In the genomic region with DNA sequence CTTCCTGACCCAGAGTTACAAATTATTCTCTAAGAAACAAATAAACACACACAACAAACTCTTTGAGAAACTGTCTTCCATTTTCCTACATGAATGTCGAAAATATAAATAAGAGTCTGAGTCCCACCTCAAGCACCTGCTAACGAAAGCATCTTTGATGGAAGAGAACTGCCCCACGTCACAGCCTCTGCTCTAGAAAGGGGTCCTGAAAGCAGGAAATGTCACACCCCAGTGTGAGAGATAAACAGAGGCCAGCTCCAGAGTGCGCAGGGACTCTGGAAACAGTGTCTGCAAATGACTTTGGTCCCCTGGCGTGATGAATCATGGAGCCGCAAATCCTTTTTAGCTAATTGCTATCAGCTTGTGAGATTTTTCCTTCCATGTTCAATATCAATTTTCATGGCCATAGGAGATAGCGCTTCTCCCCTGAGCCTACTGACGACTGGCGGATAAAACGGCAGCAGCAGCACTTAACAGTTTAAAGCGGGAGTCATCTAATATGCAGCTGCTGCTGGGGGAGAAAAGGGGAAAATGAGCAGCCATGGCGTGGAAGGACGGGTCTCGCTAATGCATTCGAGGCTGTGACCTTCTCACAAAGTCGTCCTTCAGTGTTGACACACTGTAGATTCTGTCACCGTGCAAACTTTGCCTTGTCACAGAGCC, we compare ENCODE assay signal across 1 cellular context.
TF ChIP-seq lines count a peak whose summit lies in the region.

No MANE protein-coding gene starts in this region.

TF ChIP-seq in GM23338, 12 proteins besides CTCF, POLR2A, EP300 and RAD21:
- no peak for TF ChIP-seq STAT1 (IDR thresholded peaks at IDR 0.05; ENCODE audit: unreplicated experiment)
- TF ChIP-seq, protein P1, sequence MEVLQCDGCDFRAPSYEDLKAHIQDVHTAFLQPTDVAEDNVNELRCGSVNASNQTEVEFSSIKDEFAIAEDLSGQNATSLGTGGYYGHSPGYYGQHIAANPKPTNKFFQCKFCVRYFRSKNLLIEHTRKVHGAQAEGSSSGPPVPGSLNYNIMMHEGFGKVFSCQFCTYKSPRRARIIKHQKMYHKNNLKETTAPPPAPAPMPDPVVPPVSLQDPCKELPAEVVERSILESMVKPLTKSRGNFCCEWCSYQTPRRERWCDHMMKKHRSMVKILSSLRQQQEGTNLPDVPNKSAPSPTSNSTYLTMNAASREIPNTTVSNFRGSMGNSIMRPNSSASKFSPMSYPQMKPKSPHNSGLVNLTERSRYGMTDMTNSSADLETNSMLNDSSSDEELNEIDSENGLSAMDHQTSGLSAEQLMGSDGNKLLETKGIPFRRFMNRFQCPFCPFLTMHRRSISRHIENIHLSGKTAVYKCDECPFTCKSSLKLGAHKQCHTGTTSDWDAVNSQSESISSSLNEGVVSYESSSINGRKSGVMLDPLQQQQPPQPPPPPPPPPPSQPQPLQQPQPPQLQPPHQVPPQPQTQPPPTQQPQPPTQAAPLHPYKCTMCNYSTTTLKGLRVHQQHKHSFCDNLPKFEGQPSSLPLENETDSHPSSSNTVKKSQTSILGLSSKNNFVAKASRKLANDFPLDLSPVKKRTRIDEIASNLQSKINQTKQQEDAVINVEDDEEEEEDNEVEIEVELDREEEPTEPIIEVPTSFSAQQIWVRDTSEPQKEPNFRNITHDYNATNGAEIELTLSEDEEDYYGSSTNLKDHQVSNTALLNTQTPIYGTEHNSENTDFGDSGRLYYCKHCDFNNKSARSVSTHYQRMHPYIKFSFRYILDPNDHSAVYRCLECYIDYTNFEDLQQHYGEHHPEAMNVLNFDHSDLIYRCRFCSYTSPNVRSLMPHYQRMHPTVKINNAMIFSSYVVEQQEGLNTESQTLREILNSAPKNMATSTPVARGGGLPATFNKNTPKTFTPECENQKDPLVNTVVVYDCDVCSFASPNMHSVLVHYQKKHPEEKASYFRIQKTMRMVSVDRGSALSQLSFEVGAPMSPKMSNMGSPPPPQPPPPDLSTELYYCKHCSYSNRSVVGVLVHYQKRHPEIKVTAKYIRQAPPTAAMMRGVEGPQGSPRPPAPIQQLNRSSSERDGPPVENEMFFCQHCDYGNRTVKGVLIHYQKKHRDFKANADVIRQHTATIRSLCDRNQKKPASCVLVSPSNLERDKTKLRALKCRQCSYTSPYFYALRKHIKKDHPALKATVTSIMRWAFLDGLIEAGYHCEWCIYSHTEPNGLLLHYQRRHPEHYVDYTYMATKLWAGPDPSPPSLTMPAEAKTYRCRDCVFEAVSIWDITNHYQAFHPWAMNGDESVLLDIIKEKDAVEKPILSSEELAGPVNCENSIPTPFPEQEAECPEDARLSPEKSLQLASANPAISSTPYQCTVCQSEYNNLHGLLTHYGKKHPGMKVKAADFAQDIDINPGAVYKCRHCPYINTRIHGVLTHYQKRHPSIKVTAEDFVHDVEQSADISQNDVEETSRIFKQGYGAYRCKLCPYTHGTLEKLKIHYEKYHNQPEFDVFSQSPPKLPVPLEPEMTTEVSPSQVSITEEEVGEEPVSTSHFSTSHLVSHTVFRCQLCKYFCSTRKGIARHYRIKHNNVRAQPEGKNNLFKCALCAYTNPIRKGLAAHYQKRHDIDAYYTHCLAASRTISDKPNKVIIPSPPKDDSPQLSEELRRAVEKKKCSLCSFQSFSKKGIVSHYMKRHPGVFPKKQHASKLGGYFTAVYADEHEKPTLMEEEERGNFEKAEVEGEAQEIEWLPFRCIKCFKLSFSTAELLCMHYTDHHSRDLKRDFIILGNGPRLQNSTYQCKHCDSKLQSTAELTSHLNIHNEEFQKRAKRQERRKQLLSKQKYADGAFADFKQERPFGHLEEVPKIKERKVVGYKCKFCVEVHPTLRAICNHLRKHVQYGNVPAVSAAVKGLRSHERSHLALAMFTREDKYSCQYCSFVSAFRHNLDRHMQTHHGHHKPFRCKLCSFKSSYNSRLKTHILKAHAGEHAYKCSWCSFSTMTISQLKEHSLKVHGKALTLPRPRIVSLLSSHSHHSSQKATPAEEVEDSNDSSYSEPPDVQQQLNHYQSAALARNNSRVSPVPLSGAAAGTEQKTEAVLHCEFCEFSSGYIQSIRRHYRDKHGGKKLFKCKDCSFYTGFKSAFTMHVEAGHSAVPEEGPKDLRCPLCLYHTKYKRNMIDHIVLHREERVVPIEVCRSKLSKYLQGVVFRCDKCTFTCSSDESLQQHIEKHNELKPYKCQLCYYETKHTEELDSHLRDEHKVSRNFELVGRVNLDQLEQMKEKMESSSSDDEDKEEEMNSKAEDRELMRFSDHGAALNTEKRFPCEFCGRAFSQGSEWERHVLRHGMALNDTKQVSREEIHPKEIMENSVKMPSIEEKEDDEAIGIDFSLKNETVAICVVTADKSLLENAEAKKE (CRISPR knock-in tag; IDR thresholded peaks at IDR 0.05) = no peak
- TF ChIP-seq, protein P2, sequence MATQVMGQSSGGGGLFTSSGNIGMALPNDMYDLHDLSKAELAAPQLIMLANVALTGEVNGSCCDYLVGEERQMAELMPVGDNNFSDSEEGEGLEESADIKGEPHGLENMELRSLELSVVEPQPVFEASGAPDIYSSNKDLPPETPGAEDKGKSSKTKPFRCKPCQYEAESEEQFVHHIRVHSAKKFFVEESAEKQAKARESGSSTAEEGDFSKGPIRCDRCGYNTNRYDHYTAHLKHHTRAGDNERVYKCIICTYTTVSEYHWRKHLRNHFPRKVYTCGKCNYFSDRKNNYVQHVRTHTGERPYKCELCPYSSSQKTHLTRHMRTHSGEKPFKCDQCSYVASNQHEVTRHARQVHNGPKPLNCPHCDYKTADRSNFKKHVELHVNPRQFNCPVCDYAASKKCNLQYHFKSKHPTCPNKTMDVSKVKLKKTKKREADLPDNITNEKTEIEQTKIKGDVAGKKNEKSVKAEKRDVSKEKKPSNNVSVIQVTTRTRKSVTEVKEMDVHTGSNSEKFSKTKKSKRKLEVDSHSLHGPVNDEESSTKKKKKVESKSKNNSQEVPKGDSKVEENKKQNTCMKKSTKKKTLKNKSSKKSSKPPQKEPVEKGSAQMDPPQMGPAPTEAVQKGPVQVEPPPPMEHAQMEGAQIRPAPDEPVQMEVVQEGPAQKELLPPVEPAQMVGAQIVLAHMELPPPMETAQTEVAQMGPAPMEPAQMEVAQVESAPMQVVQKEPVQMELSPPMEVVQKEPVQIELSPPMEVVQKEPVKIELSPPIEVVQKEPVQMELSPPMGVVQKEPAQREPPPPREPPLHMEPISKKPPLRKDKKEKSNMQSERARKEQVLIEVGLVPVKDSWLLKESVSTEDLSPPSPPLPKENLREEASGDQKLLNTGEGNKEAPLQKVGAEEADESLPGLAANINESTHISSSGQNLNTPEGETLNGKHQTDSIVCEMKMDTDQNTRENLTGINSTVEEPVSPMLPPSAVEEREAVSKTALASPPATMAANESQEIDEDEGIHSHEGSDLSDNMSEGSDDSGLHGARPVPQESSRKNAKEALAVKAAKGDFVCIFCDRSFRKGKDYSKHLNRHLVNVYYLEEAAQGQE (IDR thresholded peaks at IDR 0.05; ENCODE audit: unreplicated experiment) = no peak
- TF ChIP-seq JUNB (IDR thresholded peaks at IDR 0.05; ENCODE audit: unreplicated experiment) = no peak
- no peak for TF ChIP-seq EZH2phosphoT487 (IDR thresholded peaks at IDR 0.05; ENCODE audit: unreplicated experiment)
- TF ChIP-seq, protein P3, sequence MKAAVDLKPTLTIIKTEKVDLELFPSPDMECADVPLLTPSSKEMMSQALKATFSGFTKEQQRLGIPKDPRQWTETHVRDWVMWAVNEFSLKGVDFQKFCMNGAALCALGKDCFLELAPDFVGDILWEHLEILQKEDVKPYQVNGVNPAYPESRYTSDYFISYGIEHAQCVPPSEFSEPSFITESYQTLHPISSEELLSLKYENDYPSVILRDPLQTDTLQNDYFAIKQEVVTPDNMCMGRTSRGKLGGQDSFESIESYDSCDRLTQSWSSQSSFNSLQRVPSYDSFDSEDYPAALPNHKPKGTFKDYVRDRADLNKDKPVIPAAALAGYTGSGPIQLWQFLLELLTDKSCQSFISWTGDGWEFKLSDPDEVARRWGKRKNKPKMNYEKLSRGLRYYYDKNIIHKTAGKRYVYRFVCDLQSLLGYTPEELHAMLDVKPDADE (IDR thresholded peaks at IDR 0.05) = no peak
- no peak for TF ChIP-seq CREB1 (CRISPR knock-in tag; IDR thresholded peaks at IDR 0.05; ENCODE audit: low read depth)
- TF ChIP-seq POLR2AphosphoS5 (IDR thresholded peaks at IDR 0.05; ENCODE audit: low read depth) = no peak
- TF ChIP-seq ZNF331 (CRISPR knock-in tag; IDR thresholded peaks at IDR 0.05; ENCODE audit: low read depth) = no peak
- no peak for TF ChIP-seq ZNF114 (CRISPR knock-in tag; IDR thresholded peaks at IDR 0.05)
- no peak for TF ChIP-seq EZH2 (IDR thresholded peaks at IDR 0.05; ENCODE audit: low read depth, unreplicated experiment)
- no peak for TF ChIP-seq NANOG (IDR thresholded peaks at IDR 0.05; ENCODE audit: borderline replicate concordance)
